ENCODE assay signal across 2 cellular contexts in genomic region chr10:21297525-21298383, GRCh38.
TF ChIP-seq lines count a peak whose summit lies in the region.

No MANE protein-coding gene starts in this region.

TF ChIP-seq in IMR-90, 13 proteins besides CTCF, POLR2A, EP300 and RAD21 (continued from another document):
- no peak for TF ChIP-seq RFX5 (IDR thresholded peaks at IDR 0.05; ENCODE audit: low read depth, low read length)

TF ChIP-seq in GM12878, 131 proteins besides CTCF, POLR2A, EP300 and RAD21:
- no peak for TF ChIP-seq GABPA (IDR thresholded peaks at IDR 0.05; ENCODE audit: low read depth)
- TF ChIP-seq CHD2 (IDR thresholded peaks at IDR 0.05; ENCODE audit: borderline replicate concordance, low read depth, low read length) = no peak
- no peak for TF ChIP-seq KDM1A (IDR thresholded peaks at IDR 0.05; ENCODE audit: borderline replicate concordance)
- TF ChIP-seq ZSCAN29 (IDR thresholded peaks at IDR 0.05) = no peak
- no peak for TF ChIP-seq SREBF2 (IDR thresholded peaks at IDR 0.05; ENCODE audit: low read length)
- no peak for TF ChIP-seq CBX5 (IDR thresholded peaks at IDR 0.05; ENCODE audit: low read depth)
- TF ChIP-seq SIX5 (IDR thresholded peaks at IDR 0.05; ENCODE audit: low read depth, low read length, severe bottlenecking) = no peak
- TF ChIP-seq POLR2AphosphoS5 (IDR thresholded peaks at IDR 0.05; ENCODE audit: low read length) = no peak
- TF ChIP-seq KAT2A (conservative IDR thresholded peaks at IDR 0.05; ENCODE audit: control insufficient read depth, low read depth, low read length) = no peak
- no peak for TF ChIP-seq TAF1 (IDR thresholded peaks at IDR 0.05; ENCODE audit: borderline replicate concordance, low read depth, low read length)
- TF ChIP-seq ATF7 (IDR thresholded peaks at IDR 0.05; ENCODE audit: low read depth) = peak; percentile 58
- TF ChIP-seq ZBTB40 (IDR thresholded peaks at IDR 0.05; ENCODE audit: borderline replicate concordance) = no peak
- peak; percentile 18; the same call in 1 of the 2 replicates for TF ChIP-seq RAD51 (IDR thresholded peaks at IDR 0.05)
- TF ChIP-seq EGR1 (IDR thresholded peaks at IDR 0.05; ENCODE audit: borderline replicate concordance in 1 of 2, low read depth in 2 of 2, low read length in 2 of 2) = no peak
- TF ChIP-seq YY1 (IDR thresholded peaks at IDR 0.05; ENCODE audit: low read depth, low read length) = no peak
- TF ChIP-seq ETV6 (conservative IDR thresholded peaks at IDR 0.05 in 1 of 2, IDR thresholded peaks at IDR 0.05 in 1 of 2; ENCODE audit: borderline replicate concordance in 1 of 2, low read depth in 1 of 2) = no peak
- TF ChIP-seq CREM (IDR thresholded peaks at IDR 0.05; ENCODE audit: low read depth) = no peak
- TF ChIP-seq PBX3 (IDR thresholded peaks at IDR 0.05; ENCODE audit: insufficient replicate concordance, low read depth, low read length) = no peak
- no peak for TF ChIP-seq ZNF217 (IDR thresholded peaks at IDR 0.05)
- TF ChIP-seq IKZF2 (IDR thresholded peaks at IDR 0.05) = peak in 1 of 2 experiments; percentile 50; a peak in 1 of 4 replicates
- no peak for TF ChIP-seq RELA (IDR thresholded peaks at IDR 0.05; ENCODE audit: borderline replicate concordance, partially characterized antibody)
- TF ChIP-seq IRF4 (IDR thresholded peaks at IDR 0.05; ENCODE audit: low read depth, low read length) = no peak
- no peak for TF ChIP-seq TBL1XR1 (IDR thresholded peaks at IDR 0.05; ENCODE audit: low read depth, low read length)
- TF ChIP-seq HCFC1 (IDR thresholded peaks at IDR 0.05; ENCODE audit: low read length) = no peak
- TF ChIP-seq MTA2 (IDR thresholded peaks at IDR 0.05; ENCODE audit: low read depth) = peak; percentile 19; the same call in 1 of the 2 replicates
- TF ChIP-seq POU2F2 (IDR thresholded peaks at IDR 0.05; ENCODE audit: borderline replicate concordance, low read depth, low read length) = no peak
- TF ChIP-seq SIN3A (IDR thresholded peaks at IDR 0.05; ENCODE audit: low read depth, low read length) = no peak
